23 cellular contexts compared by ENCODE assay signal in genomic region chr19:38144667-38145066, GRCh38.
"Had no signal": no experiment of that assay in that cellular context is flagged by ENCODE, and none has a peak within 500 bp of the region (broad histone marks: within the 10 kb centered on the region; RNA-seq: fewer than 3 reads in every experiment).

No MANE protein-coding gene starts in this region.

- H3K4me1 Mint-ChIP-seq: activated naive CD4-positive, alpha-beta T cell treated with anti-CD3 and anti-CD28 coated beads, Interleukin-2, amount 50 U/mL, for 24 hours had no signal

- ATAC-seq: activated T-cell treated with anti-CD3 and anti-CD28 coated beads, Interleukin-2, amount 50 U/mL, for 72 hours; gastroesophageal sphincter; heart right ventricle; mucosa of descending colon had no signal

- H3K4me3 ChIP-seq: adrenal gland, esophagus muscularis mucosa, gastroesophageal sphincter, heart right ventricle, left ventricle myocardium inferior, mucosa of descending colon, transverse colon, uterus had no signal

- H3K36me3 ChIP-seq: adrenal gland, left ventricle myocardium inferior, uterus had no signal

- FAIRE-seq: bronchial epithelial cell, endothelial cell of umbilical vein had no signal

- H3K4me3 Mint-ChIP-seq: activated naive CD4-positive, alpha-beta T cell treated with anti-CD3 and anti-CD28 coated beads, Interleukin-2, amount 50 U/mL, for 24 hours; activated T-cell treated with anti-CD3 and anti-CD28 coated beads, Interleukin-2, amount 50 U/mL, for 72 hours; naive B cell had no signal

- H3K27me3 ChIP-seq: adrenal gland, esophagus muscularis mucosa, gastroesophageal sphincter, heart right ventricle, transverse colon, uterus had no signal

- H3K27ac Mint-ChIP-seq: activated naive CD4-positive, alpha-beta T cell treated with anti-CD3 and anti-CD28 coated beads, Interleukin-2, amount 50 U/mL, for 24 hours; activated T-cell treated with anti-CD3 and anti-CD28 coated beads, Interleukin-2, amount 50 U/mL, for 72 hours had no signal

- H3K4me1 ChIP-seq: adrenal gland, esophagus muscularis mucosa, gastroesophageal sphincter, transverse colon, uterus had no signal

- DNase-seq: activated CD4-positive, alpha-beta T cell treated with anti-CD3 and anti-CD28 coated beads for 1 hour; activated CD8-positive, alpha-beta memory T cell treated with anti-CD3 and anti-CD28 coated beads for 24 hours; activated CD8-positive, alpha-beta memory T cell treated with anti-CD3 and anti-CD28 coated beads, Interleukin-2, amount 50 U/mL, for 48 hours; activated effector memory CD4-positive, alpha-beta T cell treated with anti-CD3 and anti-CD28 coated beads, Interleukin-2, amount 50 U/mL, for 16 hours; activated T-cell treated with anti-CD3 and anti-CD28 coated beads, Interleukin-2, amount 50 U/mL, for 72 hours; adrenal gland; cerebellar nuclear complex; effector CD8-positive, alpha-beta T cell; heart right ventricle; kidney glomerular epithelial cell; left ventricle myocardium inferior; mesenchymal stem cell; mucosa of descending colon; naive B cell; stimulated activated naive CD4-positive, alpha-beta T cell treated with Interleukin-2 at 50 U/mL for 16 hours; transverse colon; uterus; WERI-Rb-1 had no signal

- H3K9me3 ChIP-seq: adrenal gland, esophagus muscularis mucosa, gastroesophageal sphincter, heart right ventricle, left ventricle myocardium inferior, mucosa of descending colon, transverse colon, uterus had no signal

- H3K9me3 Mint-ChIP-seq: activated naive CD4-positive, alpha-beta T cell treated with anti-CD3 and anti-CD28 coated beads, Interleukin-2, amount 50 U/mL, for 24 hours; activated T-cell treated with anti-CD3 and anti-CD28 coated beads, Interleukin-2, amount 50 U/mL, for 72 hours; naive B cell had no signal

- H3K27me3 Mint-ChIP-seq: activated naive CD4-positive, alpha-beta T cell treated with anti-CD3 and anti-CD28 coated beads, Interleukin-2, amount 50 U/mL, for 24 hours; naive B cell had no signal

- H3K27ac ChIP-seq: adrenal gland, esophagus muscularis mucosa, gastroesophageal sphincter, heart right ventricle, left ventricle myocardium inferior, transverse colon, uterus, WERI-Rb-1 had no signal
